ENCODE assay signal across 12 cellular contexts in genomic region chr21:16309250-16309971, GRCh38.
A peak's percentile ranks its signal among the peaks of the same experiment; 100 is the strongest.
DNase-seq lines count a peak whose midpoint lies in the region; ATAC-seq, FAIRE-seq and TF ChIP-seq lines count a peak whose summit lies in the region.
"Had no signal": no experiment of that assay in that cellular context is flagged by ENCODE, and none has a peak within 500 bp of the region (broad histone marks: within the 10 kb centered on the region; RNA-seq: fewer than 3 reads in every experiment).

No MANE protein-coding gene starts in this region.

- peaks cover 7% of the 10 kb centered on the region for H3K36me3 Mint-ChIP-seq in nephron (ENCODE audit: low read depth)
- H3K36me3 Mint-ChIP-seq in activated T-cell treated with anti-CD3 and anti-CD28 coated beads, Interleukin-2, amount 50 U/mL, for 72 hours (ENCODE audit: insufficient read depth in 2 of 2), result no peaks in the 10 kb centered on the region

- no peak for TF ChIP-seq POLR2A in adrenal gland (IDR thresholded peaks at IDR 0.05)
- no peak for TF ChIP-seq POLR2A in H1 (IDR thresholded peaks at IDR 0.05; ENCODE audit: control extremely low read depth in 1 of 2, low read depth in 2 of 2, low read length in 2 of 2)
- TF ChIP-seq POLR2A in uterus (IDR thresholded peaks at IDR 0.05), result no peak

- no peak overlapping the region for H4K8ac ChIP-seq in H1 (ENCODE audit: extremely low read depth, insufficient read depth, low read length)

- no peaks in the 10 kb centered on the region for H3K27me3 Mint-ChIP-seq in nephron (ENCODE audit: low read depth)
- H3K27me3 Mint-ChIP-seq in activated T-cell treated with anti-CD3 and anti-CD28 coated beads, Interleukin-2, amount 50 U/mL, for 72 hours (ENCODE audit: low read depth), result no peaks in the 10 kb centered on the region

- TF ChIP-seq CTCF in adrenal gland (IDR thresholded peaks at IDR 0.05), result no peak
- no peak for TF ChIP-seq CTCF in H1 (IDR thresholded peaks at IDR 0.05; ENCODE audit: control extremely low read depth in 1 of 3, insufficient read depth in 1 of 3, low read depth in 1 of 3, low read length in 3 of 3)
- no peak for TF ChIP-seq CTCF in nephron (IDR thresholded peaks at IDR 0.05; ENCODE audit: unreplicated experiment in 3 of 3)
- TF ChIP-seq CTCF in uterus (IDR thresholded peaks at IDR 0.05), result no peak

- H3K9ac ChIP-seq in H1 (replicated peaks in 1 of 4; ENCODE audit: extremely low read depth in 1 of 4, low read depth in 3 of 4, low read length in 3 of 4), result no peak overlapping the region

- H3K4me1 Mint-ChIP-seq in nephron, result peaks cover 45% of the 10 kb centered on the region
- peaks cover 5% of the 10 kb centered on the region for H3K4me1 Mint-ChIP-seq in activated T-cell treated with anti-CD3 and anti-CD28 coated beads, Interleukin-2, amount 50 U/mL, for 72 hours (ENCODE audit: low read depth)

- no peaks in the 10 kb centered on the region for H3K79me1 ChIP-seq in H1 (ENCODE audit: low read depth, low read length)

- intact Hi-C loops in adrenal gland (cut with DNase I) (no loop called here), uterus (cut with DNase I; ENCODE audit: low total_unique reads) (no loop called here)

- H2BK120ac ChIP-seq in H1 (replicated peaks; ENCODE audit: low read depth, low read length), result no peak overlapping the region

- H2BK15ac ChIP-seq in H1 (ENCODE audit: low read length), result no peak overlapping the region

- FAIRE-seq in H1 (lab: Jason Lieb, UNC), result peak; percentile 36
- no peak for FAIRE-seq in frontal cortex (lab: Jason Lieb, UNC)

- no peak overlapping the region for H3K18ac ChIP-seq in H1 (ENCODE audit: extremely low read depth, low read length)

- no peak overlapping the region for H2BK12ac ChIP-seq in H1 (ENCODE audit: low read depth, low read length)

- H3K56ac ChIP-seq in H1 (replicated peaks; ENCODE audit: insufficient read length, low read depth, low read length), result no peak overlapping the region

- H2AK5ac ChIP-seq in H1 (ENCODE audit: low read depth, low read length), result no peak overlapping the region

- no peaks in the 10 kb centered on the region for H3K79me2 ChIP-seq in H1 (ENCODE audit: control insufficient read depth in 1 of 2, insufficient read depth in 2 of 2, low read length in 2 of 2)

- H2AFZ ChIP-seq in H1 (ENCODE audit: low read length), result peak overlapping the region; percentile 67

- DNase-seq in adrenal gland (no peak), H1 (ENCODE audit: low read depth in 1 of 2, low spot score in 2 of 2) (no peak), uterus (no peak), frontal cortex (ENCODE audit: low spot score in 2 of 2) (no peak), T1000 (lab: John Stamatoyannopoulos, UW) (no peak)
- DNase-seq in activated T-cell treated with anti-CD3 and anti-CD28 coated beads, Interleukin-2, amount 50 U/mL, for 72 hours, result no peak
- DNase-seq: activated CD4-positive, alpha-beta T cell treated with anti-CD3 and anti-CD28 coated beads, Interleukin-2, amount 50 U/mL, for 48 hours; NCI-H774; stomach had no signal

- ATAC-seq in activated T-cell treated with anti-CD3 and anti-CD28 coated beads, Interleukin-2, amount 50 U/mL, for 72 hours (replicated peaks in 1 of 2), result no peak

- H4K91ac ChIP-seq in H1 (replicated peaks; ENCODE audit: insufficient read length, low read length), result no peak overlapping the region

- no peaks in the 10 kb centered on the region for H3K36me3 ChIP-seq in adrenal gland (replicated peaks in 1 of 2)
- H3K36me3 ChIP-seq in H1 (ENCODE audit: control insufficient read depth in 2 of 4, insufficient read depth in 4 of 4, low read length in 3 of 4), result no peaks in the 10 kb centered on the region
- no peaks in the 10 kb centered on the region for H3K36me3 ChIP-seq in uterus
- H3K36me3 ChIP-seq: cardiac muscle cell, stomach had no signal

- 84 to 92% (median 91%) methylated on average over 17 of the region's 17 CpGs for WGBS in adrenal gland, 4 donors
- 92% methylated on average over 17 of the region's 17 CpGs; no CpG with 5 or more reads in 1 of the 2 experiments for WGBS in H1 (ENCODE audit: extremely low coverage in 1 of 2, insufficient coverage in 1 of 2, insufficient read length in 1 of 2, insufficient replicate concordance in 2 of 2, low coverage in 1 of 2, low lambda C conversion rate in 2 of 2, missing lambda C conversion rate in 1 of 2), 2 experiments

- CTCF ChIA-PET in H1 (lab: Charles Lee; ENCODE audit: partially characterized antibody), result interaction anchor here (1.0 kb wide), 1 partner anchor 12 kb away, joined by 4 read pairs; no protein-coding TSS in a partner anchor

- H3K27ac ChIP-seq in adrenal gland (peak overlapping the region in 3 of 5 donors; percentile 10 to 69 (median 14)), H1 (ENCODE audit: low read depth, low read length) (no peak overlapping the region), uterus (peak overlapping the region; percentile 86 to 96)
- H3K27ac ChIP-seq: cardiac muscle cell, stomach had no signal

- H4K5ac ChIP-seq in H1 (ENCODE audit: insufficient read length, low read depth, low read length), result no peak overlapping the region

- TF ChIP-seq RAD21 in H1 (IDR thresholded peaks at IDR 0.05 in 1 of 2, conservative IDR thresholded peaks at IDR 0.05 in 1 of 2; ENCODE audit: low read depth in 2 of 2, low read length in 2 of 2), result no peak

- no peak for TF ChIP-seq EP300 in H1 (IDR thresholded peaks at IDR 0.05; ENCODE audit: borderline replicate concordance in 1 of 2, low read depth in 2 of 2, low read length in 2 of 2)

- H3K9me3 ChIP-seq in adrenal gland (replicated peaks in 1 of 3), result no peaks in the 10 kb centered on the region
- H3K9me3 ChIP-seq in H1 (ENCODE audit: insufficient read depth in 2 of 2, low read depth in 1 of 2, low read length in 1 of 2), result no peaks in the 10 kb centered on the region
- no peaks in the 10 kb centered on the region for H3K9me3 ChIP-seq in uterus
- H3K9me3 ChIP-seq: stomach had no signal

- H4K20me1 ChIP-seq in H1 (replicated peaks in 1 of 2; ENCODE audit: control insufficient read depth in 1 of 2, insufficient read depth in 2 of 2, low read length in 2 of 2), result no peaks in the 10 kb centered on the region

- H3K27me3 ChIP-seq in adrenal gland (no peaks in the 10 kb centered on the region), H1 (replicated peaks in 1 of 4; ENCODE audit: control insufficient read depth in 3 of 4, extremely low read depth in 1 of 4, insufficient read depth in 3 of 4, low read length in 3 of 4) (no peaks in the 10 kb centered on the region), uterus (no peaks in the 10 kb centered on the region)
- H3K27me3 ChIP-seq: cardiac muscle cell, stomach had no signal

- H3K23me2 ChIP-seq in H1 (ENCODE audit: low read depth, low read length), result no peaks in the 10 kb centered on the region

- no peaks in the 10 kb centered on the region for H3K9me3 Mint-ChIP-seq in nephron
- H3K9me3 Mint-ChIP-seq in activated T-cell treated with anti-CD3 and anti-CD28 coated beads, Interleukin-2, amount 50 U/mL, for 72 hours, result no peaks in the 10 kb centered on the region
- H3K9me3 Mint-ChIP-seq: activated T-helper 2 cell treated with anti-CD3 and anti-CD28 coated beads, Interferon-gamma antibody, Interleukin-2, Interleukin-4, amounts not matched to agents 10 μg/mL and 5 μg/mL and 100 μg/mL, durations not matched to agents 14 hours and 24 hours and 36 hours had no signal

- H3K4me3 ChIP-seq in adrenal gland, result peak overlapping the region in 1 of 4 donors; percentile 39
- H3K4me3 ChIP-seq in H1 (ENCODE audit: extremely low read depth in 1 of 4, insufficient read depth in 2 of 4, low read depth in 3 of 4, low read length in 4 of 4), result no peak overlapping the region
- H3K4me3 ChIP-seq in uterus, result peak overlapping the region; percentile 3 to 8
- H3K4me3 ChIP-seq: cardiac muscle cell, stomach had no signal

- POLR2A ChIA-PET in H1 (lab: Charles Lee; ENCODE audit: partially characterized antibody), result no interaction called here

- no peak overlapping the region for H3K4me2 ChIP-seq in H1 (ENCODE audit: insufficient read depth in 1 of 2, low read depth in 2 of 2, low read length in 2 of 2)

- H3K4me1 ChIP-seq in adrenal gland (replicated peaks in 1 of 2) (no peaks in the 10 kb centered on the region), H1 (replicated peaks in 1 of 4; ENCODE audit: control insufficient read depth in 3 of 4, insufficient read depth in 4 of 4, low read length in 3 of 4) (0 out of 7 replicates have a peak, but pooled peaks cover 0 to 2% (median 0%) of the 10 kb centered on the region in 4 experiments), uterus (peaks cover 0 to 11% of the 10 kb centered on the region in 2 donors)
- H3K4me1 ChIP-seq: stomach had no signal

- no peak overlapping the region for H3K14ac ChIP-seq in H1 (ENCODE audit: insufficient read length)

- peak overlapping the region; percentile 87 to 88 (median 87) for H3K27ac Mint-ChIP-seq in nephron
- no peak overlapping the region for H3K27ac Mint-ChIP-seq in activated T-cell treated with anti-CD3 and anti-CD28 coated beads, Interleukin-2, amount 50 U/mL, for 72 hours
- H3K27ac Mint-ChIP-seq: activated T-helper 2 cell treated with anti-CD3 and anti-CD28 coated beads, Interferon-gamma antibody, Interleukin-2, Interleukin-4, amounts not matched to agents 10 μg/mL and 5 μg/mL and 100 μg/mL, durations not matched to agents 14 hours and 24 hours and 36 hours had no signal

- H2BK5ac ChIP-seq in H1 (ENCODE audit: low read depth, low read length), result no peak overlapping the region

- no peak overlapping the region for H3K23ac ChIP-seq in H1 (ENCODE audit: insufficient read length)

- H3K4me3 Mint-ChIP-seq in nephron, result peak overlapping the region; percentile 68 to 79 (median 77)
- H3K4me3 Mint-ChIP-seq in activated T-cell treated with anti-CD3 and anti-CD28 coated beads, Interleukin-2, amount 50 U/mL, for 72 hours, result no peak overlapping the region

- H2BK20ac ChIP-seq in H1 (ENCODE audit: low read length), result no peak overlapping the region

- no peak overlapping the region for H3K4ac ChIP-seq in H1 (replicated peaks; ENCODE audit: insufficient read length, low read depth, low read length)

TF ChIP-seq in H1, 55 proteins besides CTCF, POLR2A, EP300 and RAD21 (continues in another document):
- TF ChIP-seq, protein P1, sequence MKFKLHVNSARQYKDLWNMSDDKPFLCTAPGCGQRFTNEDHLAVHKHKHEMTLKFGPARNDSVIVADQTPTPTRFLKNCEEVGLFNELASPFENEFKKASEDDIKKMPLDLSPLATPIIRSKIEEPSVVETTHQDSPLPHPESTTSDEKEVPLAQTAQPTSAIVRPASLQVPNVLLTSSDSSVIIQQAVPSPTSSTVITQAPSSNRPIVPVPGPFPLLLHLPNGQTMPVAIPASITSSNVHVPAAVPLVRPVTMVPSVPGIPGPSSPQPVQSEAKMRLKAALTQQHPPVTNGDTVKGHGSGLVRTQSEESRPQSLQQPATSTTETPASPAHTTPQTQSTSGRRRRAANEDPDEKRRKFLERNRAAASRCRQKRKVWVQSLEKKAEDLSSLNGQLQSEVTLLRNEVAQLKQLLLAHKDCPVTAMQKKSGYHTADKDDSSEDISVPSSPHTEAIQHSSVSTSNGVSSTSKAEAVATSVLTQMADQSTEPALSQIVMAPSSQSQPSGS (IDR thresholded peaks at IDR 0.05; ENCODE audit: low read length), result no peak
- no peak for TF ChIP-seq CHD1 (IDR thresholded peaks at IDR 0.05; ENCODE audit: low read depth, low read length)
- TF ChIP-seq EZH2 (IDR thresholded peaks at IDR 0.05; ENCODE audit: low read depth, low read length, severe bottlenecking), result no peak
- no peak for TF ChIP-seq CBX8 (IDR thresholded peaks at IDR 0.05; ENCODE audit: borderline replicate concordance, low read depth, low read length)
- TF ChIP-seq SIRT6 (IDR thresholded peaks at IDR 0.05; ENCODE audit: low read length), result no peak

Comparison
In these comparisons a context has a peak if more than half of its experiments do, and no peak if none do; other contexts are left out.
1. H3K4me3 ChIP-seq: peak in uterus (2 of 2); none in H1 (0 of 4).
2. H3K4me3 Mint-ChIP-seq: peak in nephron (3 of 3); none in activated T-cell treated with anti-CD3 and anti-CD28 coated beads, Interleukin-2, amount 50 U/mL, for 72 hours (0 of 2).